Comparison of ENCODE assay signal across 8 cellular contexts in the genomic region with DNA sequence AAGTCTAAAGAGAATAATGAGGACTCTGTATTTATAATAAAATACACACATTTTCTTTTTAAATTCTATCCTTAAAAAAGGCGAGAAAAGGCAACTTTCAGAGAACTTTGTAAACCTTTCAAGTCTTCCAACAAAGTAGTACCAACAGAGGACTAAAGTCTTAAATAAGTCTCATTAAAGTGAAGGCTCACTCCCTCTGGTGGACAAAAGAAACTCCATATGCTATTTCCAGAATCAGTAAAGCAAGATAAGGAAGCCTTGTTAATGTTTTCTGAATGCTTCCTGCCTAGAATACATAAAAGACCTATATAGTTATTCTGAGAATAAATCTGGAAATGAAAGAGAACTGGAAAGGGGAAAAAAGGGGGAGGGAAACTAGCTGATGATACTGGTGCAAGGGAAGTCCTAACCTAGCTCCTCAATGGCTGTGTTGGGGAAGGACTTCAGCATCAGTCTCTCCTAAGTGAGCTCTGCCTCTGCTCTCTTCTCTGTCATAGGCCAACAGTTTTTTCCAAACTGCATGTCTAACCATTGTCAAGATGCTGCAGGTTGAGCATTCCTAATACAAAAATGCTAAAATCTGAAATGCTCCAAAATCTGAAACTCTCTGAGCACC. TPM values are rescaled to one million over a fixed set of nuclear protein-coding genes. Genes with fewer than 3 reads are reported as not detected.
A peak's percentile ranks its signal among the peaks of the same experiment; 100 is the strongest.
DNase-seq lines count a peak whose midpoint lies in the region; ATAC-seq and TF ChIP-seq lines count a peak whose summit lies in the region.

No MANE protein-coding gene starts in this region.

- TF ChIP-seq CTCF in DND-41 (IDR thresholded peaks at IDR 0.05; ENCODE audit: borderline replicate concordance, extremely low read depth, low read length, poor library complexity, severe bottlenecking): peak; percentile 71
- TF ChIP-seq CTCF in Panc1 (IDR thresholded peaks at IDR 0.05): peak; percentile 80
- TF ChIP-seq CTCF in lung (IDR thresholded peaks at IDR 0.05; ENCODE audit: control extremely low read depth, extremely low read depth): peak; percentile 21

- H3K4me3 Mint-ChIP-seq in central memory CD8-positive, alpha-beta T cell: no peak overlapping the region

- intact Hi-C loops in Panc1 (cut with micrococcal nuclease; ENCODE audit: unreplicated experiment): loop anchor here (5.0 kb wide), 2 partner anchors 79 to 81 kb away; no protein-coding TSS in a partner anchor

- H3K79me2 ChIP-seq in DND-41 (ENCODE audit: insufficient read depth, low read length): peaks cover 99% of the 10 kb centered on the region
- peaks cover 98% of the 10 kb centered on the region for H3K79me2 ChIP-seq in Karpas-422 (ENCODE audit: low read length)

- in situ Hi-C loops in Panc1 (cut with HindIII; ENCODE audit: low pct_unique_long_range_greater_than_20kb, low sequenced_read_pairs): no loop called here

- DNase-seq in DND-41: no peak
- DNase-seq in Karpas-422: peak; percentile 90
- peak; percentile 36 for DNase-seq in Panc1 (ENCODE audit: low read depth, low spot score)
- DNase-seq in central memory CD8-positive, alpha-beta T cell (ENCODE audit: low spot score in 2 of 2): no peak
- no peak for DNase-seq in lung (ENCODE audit: low spot score)
- no peak for DNase-seq in T-helper 9 cell
- no peak for DNase-seq in activated CD4-positive, CD25-positive, alpha-beta regulatory T cell treated with anti-CD3 and anti-CD28 coated beads, Interleukin-2, amount 50 U/mL, for 72 hours

- H3K4me3 ChIP-seq in DND-41 (ENCODE audit: low read depth in 1 of 2, low read length in 2 of 2): 0 out of 4 replicates have a peak overlapping the region, but pooled peaks of 1 of the 2 experiments have one; percentile 31
- H3K4me3 ChIP-seq in Karpas-422 (ENCODE audit: low read length): no peak overlapping the region
- no peak overlapping the region for H3K4me3 ChIP-seq in Panc1 (ENCODE audit: low read depth in 2 of 2, low read length in 2 of 2)
- H3K4me3 ChIP-seq in lung: no peak overlapping the region

- 78 to 82% methylated on average over 1 of the region's 1 CpG for WGBS in lung, 2 donors

- no peaks in the 10 kb centered on the region for H3K9me3 Mint-ChIP-seq in central memory CD8-positive, alpha-beta T cell

- no peaks in the 10 kb centered on the region for H3K9me2 ChIP-seq in Karpas-422 (replicated peaks; ENCODE audit: insufficient read depth, low read length)

- CTCF ChIA-PET in Panc1 (lab: Charles Lee): interaction anchor here (0.6 to 1.0 kb wide), 3 partner anchors 84 to 366 kb away, joined by 3 to 8 read pairs (median 3); a partner anchor contains a TSS

- POLR2A ChIA-PET in Panc1 (lab: Charles Lee): no interaction called here

- peak; percentile 85 for ATAC-seq in DND-41 (ENCODE audit: insufficient read depth, low read depth)
- ATAC-seq in GM21367 (IDR thresholded peaks at IDR 0.05; ENCODE audit: unreplicated experiment): peak; percentile 46
- peak; percentile 87; the same call in 1 of the 2 replicates for ATAC-seq in Panc1
- peak; percentile 68 for ATAC-seq in central memory CD8-positive, alpha-beta T cell (replicated peaks; ENCODE audit: extremely low read depth, poor library complexity, severe bottlenecking)
- no peak for ATAC-seq in lung (ENCODE audit: insufficient read depth, low FRiP score)

- H3K9me3 ChIP-seq in DND-41 (ENCODE audit: insufficient read depth, low read length, severe bottlenecking): no peaks in the 10 kb centered on the region
- no peaks in the 10 kb centered on the region for H3K9me3 ChIP-seq in Karpas-422 (ENCODE audit: low read length)
- H3K9me3 ChIP-seq in Panc1 (ENCODE audit: control insufficient read depth, insufficient read depth, low read depth, low read length): no peaks in the 10 kb centered on the region
- H3K9me3 ChIP-seq in lung (ENCODE audit: control insufficient read depth in 2 of 2, insufficient read depth in 1 of 2, low read length in 1 of 2): no peaks in the 10 kb centered on the region

- H3K4me1 Mint-ChIP-seq in central memory CD8-positive, alpha-beta T cell: peaks cover 45% of the 10 kb centered on the region

- H4K20me1 ChIP-seq in DND-41 (ENCODE audit: insufficient read depth, low read length) (peaks cover 85% of the 10 kb centered on the region), Karpas-422 (ENCODE audit: insufficient read depth, low read depth, low read length) (peaks cover 66% of the 10 kb centered on the region)

- peaks cover 1% of the 10 kb centered on the region for H3K36me3 Mint-ChIP-seq in central memory CD8-positive, alpha-beta T cell (ENCODE audit: insufficient read depth)

- H3K9ac ChIP-seq in DND-41 (ENCODE audit: low read depth, low read length) (no peak overlapping the region), Karpas-422 (ENCODE audit: low read length) (no peak overlapping the region)

- peaks cover 85% of the 10 kb centered on the region for H3K4me1 ChIP-seq in DND-41 (ENCODE audit: insufficient read depth, low read length)
- peaks cover 80% of the 10 kb centered on the region for H3K4me1 ChIP-seq in Karpas-422 (ENCODE audit: low read length)
- no peaks in the 10 kb centered on the region for H3K4me1 ChIP-seq in Panc1 (ENCODE audit: control insufficient read depth, insufficient read depth, low read length)
- peaks cover 2 to 27% of the 10 kb centered on the region in 2 donors for H3K4me1 ChIP-seq in lung (ENCODE audit: control insufficient read depth in 2 of 2, insufficient read depth in 2 of 2, low read length in 2 of 2)

- no peaks in the 10 kb centered on the region for H3K27me3 Mint-ChIP-seq in central memory CD8-positive, alpha-beta T cell

- H3K27ac Mint-ChIP-seq in central memory CD8-positive, alpha-beta T cell (ENCODE audit: low read depth): no peak overlapping the region

- H3K4me2 ChIP-seq in DND-41 (ENCODE audit: insufficient read depth, low read length): peak overlapping the region; percentile 97
- H3K4me2 ChIP-seq in Karpas-422 (ENCODE audit: low read depth, low read length, poor library complexity, severe bottlenecking): peak overlapping the region; percentile 22

- H3K27me3 ChIP-seq in DND-41 (ENCODE audit: insufficient read depth, low read length, poor library complexity) (no peaks in the 10 kb centered on the region), Karpas-422 (ENCODE audit: low read length) (no peaks in the 10 kb centered on the region), Panc1 (ENCODE audit: control insufficient read depth, insufficient read depth, low read length) (no peaks in the 10 kb centered on the region), lung (ENCODE audit: control insufficient read depth, insufficient read depth) (no peaks in the 10 kb centered on the region)

- H3K27ac ChIP-seq in DND-41 (ENCODE audit: low read length) (peak overlapping the region; percentile 62), Karpas-422 (ENCODE audit: low read length) (peak overlapping the region; percentile 32), Panc1 (ENCODE audit: low read length) (no peak overlapping the region), lung (ENCODE audit: low read depth in 1 of 2, low read length in 1 of 2) (no peak overlapping the region)

- BruUV-seq in Panc1 (replicated peaks; lab: Mats Ljungman, UMichigan): no TSS peak

- no peak overlapping the region for H2AFZ ChIP-seq in DND-41 (ENCODE audit: low read depth, low read length)
- no peak overlapping the region for H2AFZ ChIP-seq in Karpas-422 (ENCODE audit: low read length)

- peaks cover 88% of the 10 kb centered on the region for H3K36me3 ChIP-seq in DND-41 (ENCODE audit: insufficient read depth, low read length)
- H3K36me3 ChIP-seq in Karpas-422 (ENCODE audit: insufficient read depth, low read length): peaks cover 76% of the 10 kb centered on the region
- no peaks in the 10 kb centered on the region for H3K36me3 ChIP-seq in Panc1 (ENCODE audit: control insufficient read depth, insufficient read depth, low read length)
- no peaks in the 10 kb centered on the region for H3K36me3 ChIP-seq in lung (ENCODE audit: control insufficient read depth in 2 of 2, insufficient read depth in 2 of 2, low read length in 2 of 2)

RNA-seq across cellular contexts. Expression of a gene that starts 7.2 kb away (rescaled TPM):
- total RNA-seq in Karpas-422 (2014; rRNA removed; shearing (Covaris generic); ENCODE audit: low replicate concordance): 131 and 184 TPM in 2 replicates
- total RNA-seq in Panc1 (2021; ENCODE audit: unreplicated experiment) (66.1 TPM), lung (100 to 1,000 TPM; 194 to 360 TPM)
- polyA plus RNA-seq in Panc1 (2012; ENCODE audit: insufficient read length): 20.2 TPM
- polyA plus RNA-seq in lung: 100 to 1,000 TPM in 1 of 2 donors, 10 to 100 TPM in 1; 91.9 to 135 TPM

Comparison
In these comparisons a context has a peak if more than half of its experiments do, and no peak if none do; other contexts are left out.
1. DNase-seq: peak in Karpas-422 (single experiment) and Panc1 (single experiment); none in DND-41 (single experiment), central memory CD8-positive, alpha-beta T cell (0 of 2), lung (single experiment), T-helper 9 cell (single experiment) and activated CD4-positive, CD25-positive, alpha-beta regulatory T cell treated with anti-CD3 and anti-CD28 coated beads, Interleukin-2, amount 50 U/mL, for 72 hours (single experiment).
2. H3K27ac ChIP-seq: peak in DND-41 (single experiment) and Karpas-422 (single experiment); none in Panc1 (single experiment) and lung (0 of 2).
3. CTCF ChIP-seq: peak in every context shown above with its lines; median percentile 80 in Panc1; 71 in DND-41; 21 in lung.